In the genomic region with DNA sequence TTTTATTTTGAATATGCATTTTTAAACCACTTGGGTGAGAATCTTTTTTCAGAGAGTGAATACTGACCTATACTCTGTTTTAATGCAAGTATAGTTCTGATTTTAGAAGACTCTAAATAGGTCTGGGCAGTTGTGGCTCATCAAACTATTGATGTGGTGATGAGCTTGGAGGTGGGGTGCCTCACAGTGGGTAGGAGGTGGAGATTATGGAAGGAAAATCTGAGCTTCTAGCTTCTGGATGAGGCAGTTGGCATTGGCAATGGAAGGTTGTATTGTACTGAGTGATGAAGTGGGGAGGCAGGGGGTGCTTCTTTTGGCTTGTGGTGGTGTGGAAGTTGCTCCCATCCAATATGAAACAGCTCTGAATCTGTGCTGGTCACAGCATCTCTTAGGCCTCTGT, we compare ENCODE assay signal across 26 cellular contexts. TPM values are rescaled to one million over a fixed set of nuclear protein-coding genes. Genes with fewer than 3 reads are reported as not detected.
A peak's percentile ranks its signal among the peaks of the same experiment; 100 is the strongest.
DNase-seq lines count a peak whose midpoint lies in the region; ATAC-seq lines count a peak whose summit lies in the region.
"Had no signal": no experiment of that assay in that cellular context is flagged by ENCODE, and none has a peak within 500 bp of the region (broad histone marks: within the 10 kb centered on the region; RNA-seq: fewer than 3 reads in every experiment).

No MANE protein-coding gene starts in this region.

- H3K9ac ChIP-seq in HUES48 (ENCODE audit: low read depth, low read length): no peak overlapping the region
- H3K9ac ChIP-seq: BLaER1 treated with 17β-estradiol and CSF1 and Interleukin-3, amounts not matched to agents 10 nM and 100 nM had no signal

- no peak overlapping the region for H3K4me3 Mint-ChIP-seq in activated naive CD4-positive, alpha-beta T cell treated with anti-CD3 and anti-CD28 coated beads, Interleukin-2, amount 10 ng/mL, durations not matched to agents 7 days and 5 days
- no peak overlapping the region for H3K4me3 Mint-ChIP-seq in activated CD8-positive, alpha-beta T cell treated with anti-CD3 and anti-CD28 coated beads, Interleukin-2, amount 10 ng/mL, durations not matched to agents 7 days and 5 days
- H3K4me3 Mint-ChIP-seq in stimulated activated effector memory CD8-positive, alpha-beta T cell treated with anti-CD3 and anti-CD28 coated beads, Interleukin-12 subunit alpha, Interleukin-12 subunit beta, amount 100 ng/mL, for 72 hours: no peak overlapping the region
- no peak overlapping the region for H3K4me3 Mint-ChIP-seq in CD4-positive, alpha-beta memory T cell
- H3K4me3 Mint-ChIP-seq: CD4-positive, alpha-beta T cell; HFFc6 had no signal

- no peak for DNase-seq in activated naive CD4-positive, alpha-beta T cell treated with anti-CD3 and anti-CD28 coated beads, Interleukin-2, amount 50 U/mL, for 72 hours (ENCODE audit: low spot score in 2 of 2)
- no peak for DNase-seq in activated naive CD4-positive, alpha-beta T cell treated with anti-CD3 and anti-CD28 coated beads, Interleukin-2, amount 10 ng/mL, durations not matched to agents 7 days and 5 days
- DNase-seq in activated CD8-positive, alpha-beta T cell treated with anti-CD3 and anti-CD28 coated beads, Interleukin-2, amount 10 ng/mL, durations not matched to agents 7 days and 5 days: no peak
- no peak for DNase-seq in stimulated activated effector memory CD8-positive, alpha-beta T cell treated with anti-CD3 and anti-CD28 coated beads, Interleukin-12 subunit alpha, Interleukin-12 subunit beta, amount 100 ng/mL, for 72 hours (ENCODE audit: low spot score in 2 of 2)
- DNase-seq in COLO668 (lab: John Stamatoyannopoulos, UW; ENCODE audit: unreplicated experiment): no peak
- no peak for DNase-seq in CD4-positive, alpha-beta memory T cell
- DNase-seq: Calu3; CD4-positive, alpha-beta T cell; DMS79 treated with DMSO at 0.1 percent for 48 hours; GF-D8; HFFc6; Kasumi-1; NCI-H1092 treated with DMSO at 0.1 percent for 48 hours; NCI-H1436; NCI-H187; NCI-H2081 treated with DMSO at 0.1 percent for 48 hours; NCI-H2171; NCI-H226; NCI-H510A; NCI-H69; RPMI8226; SHP77 had no signal

- ATAC-seq in activated naive CD4-positive, alpha-beta T cell treated with anti-CD3 and anti-CD28 coated beads, Interleukin-2, amount 50 U/mL, for 72 hours: peak; percentile 36 to 58
- ATAC-seq in activated CD8-positive, alpha-beta T cell treated with anti-CD3 and anti-CD28 coated beads, Interleukin-2, amount 10 ng/mL, durations not matched to agents 7 days and 5 days: no peak
- ATAC-seq in stimulated activated effector memory CD8-positive, alpha-beta T cell treated with anti-CD3 and anti-CD28 coated beads, Interleukin-12 subunit alpha, Interleukin-12 subunit beta, amount 100 ng/mL, for 72 hours: no peak

- peaks cover 6% of the 10 kb centered on the region for H3K4me1 Mint-ChIP-seq in activated naive CD4-positive, alpha-beta T cell treated with anti-CD3 and anti-CD28 coated beads, Interleukin-2, amount 10 ng/mL, durations not matched to agents 7 days and 5 days
- H3K4me1 Mint-ChIP-seq in activated CD8-positive, alpha-beta T cell treated with anti-CD3 and anti-CD28 coated beads, Interleukin-2, amount 10 ng/mL, durations not matched to agents 7 days and 5 days (ENCODE audit: low read depth): peaks cover 29% of the 10 kb centered on the region
- H3K4me1 Mint-ChIP-seq in stimulated activated effector memory CD8-positive, alpha-beta T cell treated with anti-CD3 and anti-CD28 coated beads, Interleukin-12 subunit alpha, Interleukin-12 subunit beta, amount 100 ng/mL, for 72 hours: peaks cover 22% of the 10 kb centered on the region
- H3K4me1 Mint-ChIP-seq in CD4-positive, alpha-beta memory T cell: peaks cover 8 to 27% (median 14%) of the 10 kb centered on the region in 4 donors

- no peaks in the 10 kb centered on the region for H3K9me3 Mint-ChIP-seq in activated naive CD4-positive, alpha-beta T cell treated with anti-CD3 and anti-CD28 coated beads, Interleukin-2, amount 50 U/mL, for 72 hours
- no peaks in the 10 kb centered on the region for H3K9me3 Mint-ChIP-seq in activated naive CD4-positive, alpha-beta T cell treated with anti-CD3 and anti-CD28 coated beads, Interleukin-2, amount 10 ng/mL, durations not matched to agents 7 days and 5 days
- H3K9me3 Mint-ChIP-seq in activated CD8-positive, alpha-beta T cell treated with anti-CD3 and anti-CD28 coated beads, Interleukin-2, amount 10 ng/mL, durations not matched to agents 7 days and 5 days (ENCODE audit: insufficient read depth): no peaks in the 10 kb centered on the region
- H3K9me3 Mint-ChIP-seq in stimulated activated effector memory CD8-positive, alpha-beta T cell treated with anti-CD3 and anti-CD28 coated beads, Interleukin-12 subunit alpha, Interleukin-12 subunit beta, amount 100 ng/mL, for 72 hours: no peaks in the 10 kb centered on the region
- H3K9me3 Mint-ChIP-seq in CD4-positive, alpha-beta memory T cell: no peaks in the 10 kb centered on the region
- H3K9me3 Mint-ChIP-seq: CD4-positive, alpha-beta T cell; HFFc6 had no signal

- no peaks in the 10 kb centered on the region for H3K9me3 ChIP-seq in HUES48 (ENCODE audit: control insufficient read depth, insufficient read depth, low read length)
- H3K9me3 ChIP-seq in CD4-positive, alpha-beta memory T cell (ENCODE audit: control insufficient read depth in 1 of 2, low read length in 2 of 2): no peaks in the 10 kb centered on the region
- H3K9me3 ChIP-seq: BLaER1 treated with 17β-estradiol and CSF1 and Interleukin-3, amounts not matched to agents 10 nM and 100 nM; HAP-1 had no signal

- POLR2A ChIA-PET in activated CD8-positive, alpha-beta T cell treated with anti-CD3 and anti-CD28 coated beads, Interleukin-2, amount 10 ng/mL, durations not matched to agents 7 days and 5 days (lab: Charles Lee): interaction anchor here (0.6 kb wide), 1 partner anchor 209 kb away, joined by 3 read pairs; the partner anchor contains the start of gene STX16
- POLR2A ChIA-PET in CD4-positive, alpha-beta memory T cell (lab: Charles Lee; ENCODE audit: partially characterized antibody): interaction anchor here (1.2 kb wide), 1 partner anchor 34 kb away, joined by 3 read pairs; no protein-coding TSS in a partner anchor

- intact Hi-C loops in CD4-positive, alpha-beta memory T cell (cut with micrococcal nuclease): no loop called here

- peaks cover 0 to 5% of the 10 kb centered on the region in 2 donors for H3K36me3 Mint-ChIP-seq in activated naive CD4-positive, alpha-beta T cell treated with anti-CD3 and anti-CD28 coated beads, Interleukin-2, amount 50 U/mL, for 72 hours
- peaks cover 38% of the 10 kb centered on the region for H3K36me3 Mint-ChIP-seq in activated naive CD4-positive, alpha-beta T cell treated with anti-CD3 and anti-CD28 coated beads, Interleukin-2, amount 10 ng/mL, durations not matched to agents 7 days and 5 days
- H3K36me3 Mint-ChIP-seq in activated CD8-positive, alpha-beta T cell treated with anti-CD3 and anti-CD28 coated beads, Interleukin-2, amount 10 ng/mL, durations not matched to agents 7 days and 5 days (ENCODE audit: low read depth): peaks cover 44% of the 10 kb centered on the region
- peaks cover 94% of the 10 kb centered on the region for H3K36me3 Mint-ChIP-seq in stimulated activated effector memory CD8-positive, alpha-beta T cell treated with anti-CD3 and anti-CD28 coated beads, Interleukin-12 subunit alpha, Interleukin-12 subunit beta, amount 100 ng/mL, for 72 hours
- peaks cover 59 to 81% of the 10 kb centered on the region in 2 donors for H3K36me3 Mint-ChIP-seq in CD4-positive, alpha-beta memory T cell

- no peaks in the 10 kb centered on the region for H3K27me3 ChIP-seq in HUES48 (ENCODE audit: control insufficient read depth, insufficient read depth, low read length)
- H3K27me3 ChIP-seq in CD4-positive, alpha-beta memory T cell (ENCODE audit: insufficient read depth, low read length): no peaks in the 10 kb centered on the region
- H3K27me3 ChIP-seq: BLaER1 treated with 17β-estradiol and CSF1 and Interleukin-3, amounts not matched to agents 10 nM and 100 nM had no signal

- peaks cover 35% of the 10 kb centered on the region for H3K4me1 ChIP-seq in HUES48 (ENCODE audit: control insufficient read depth, insufficient read depth, low read length)
- H3K4me1 ChIP-seq in CD4-positive, alpha-beta memory T cell (ENCODE audit: insufficient read depth, low read length): peaks cover 5% of the 10 kb centered on the region
- H3K4me1 ChIP-seq: HAP-1 had no signal

- H3K27me3 Mint-ChIP-seq in activated naive CD4-positive, alpha-beta T cell treated with anti-CD3 and anti-CD28 coated beads, Interleukin-2, amount 10 ng/mL, durations not matched to agents 7 days and 5 days: no peaks in the 10 kb centered on the region
- H3K27me3 Mint-ChIP-seq in activated CD8-positive, alpha-beta T cell treated with anti-CD3 and anti-CD28 coated beads, Interleukin-2, amount 10 ng/mL, durations not matched to agents 7 days and 5 days (ENCODE audit: low read depth): no peaks in the 10 kb centered on the region
- no peaks in the 10 kb centered on the region for H3K27me3 Mint-ChIP-seq in CD4-positive, alpha-beta memory T cell
- H3K27me3 Mint-ChIP-seq: CD4-positive, alpha-beta T cell had no signal

- H3K36me3 ChIP-seq in HUES48 (ENCODE audit: control insufficient read depth, insufficient read depth, low read length): peaks cover 39% of the 10 kb centered on the region
- H3K36me3 ChIP-seq in CD4-positive, alpha-beta memory T cell (ENCODE audit: insufficient read depth, low read length): peaks cover 19% of the 10 kb centered on the region

- no peak overlapping the region for H3K4me3 ChIP-seq in HUES48 (ENCODE audit: low read depth, low read length)
- H3K4me3 ChIP-seq in CD4-positive, alpha-beta memory T cell (ENCODE audit: low read length in 2 of 2): no peak overlapping the region
- H3K4me3 ChIP-seq: BLaER1 treated with 17β-estradiol and CSF1 and Interleukin-3, amounts not matched to agents 10 nM and 100 nM; HAP-1 had no signal

- H3K27ac Mint-ChIP-seq in activated naive CD4-positive, alpha-beta T cell treated with anti-CD3 and anti-CD28 coated beads, Interleukin-2, amount 50 U/mL, for 72 hours: peak overlapping the region in 1 of 2 donors; percentile 24
- no peak overlapping the region for H3K27ac Mint-ChIP-seq in activated naive CD4-positive, alpha-beta T cell treated with anti-CD3 and anti-CD28 coated beads, Interleukin-2, amount 10 ng/mL, durations not matched to agents 7 days and 5 days
- peak overlapping the region; percentile 46 for H3K27ac Mint-ChIP-seq in activated CD8-positive, alpha-beta T cell treated with anti-CD3 and anti-CD28 coated beads, Interleukin-2, amount 10 ng/mL, durations not matched to agents 7 days and 5 days
- H3K27ac Mint-ChIP-seq in stimulated activated effector memory CD8-positive, alpha-beta T cell treated with anti-CD3 and anti-CD28 coated beads, Interleukin-12 subunit alpha, Interleukin-12 subunit beta, amount 100 ng/mL, for 72 hours: peak overlapping the region; percentile 26
- H3K27ac Mint-ChIP-seq in CD4-positive, alpha-beta memory T cell: peak overlapping the region in 2 of 7 donors; percentile 51 to 67
- H3K27ac Mint-ChIP-seq: CD4-positive, alpha-beta T cell; HFFc6 had no signal

- CTCF ChIA-PET in activated naive CD4-positive, alpha-beta T cell treated with anti-CD3 and anti-CD28 coated beads, Interleukin-2, amount 10 ng/mL, durations not matched to agents 7 days and 5 days (lab: Charles Lee): interaction anchor here (0.9 to 1.1 kb wide), 3 partner anchors 8 to 208 kb away, joined by 3 read pairs; no protein-coding TSS in a partner anchor
- CTCF ChIA-PET in activated CD8-positive, alpha-beta T cell treated with anti-CD3 and anti-CD28 coated beads, Interleukin-2, amount 10 ng/mL, durations not matched to agents 7 days and 5 days (lab: Charles Lee): interaction anchor here (0.8 to 1.8 kb wide), 4 partner anchors 41 to 205 kb away, joined by 3 to 4 read pairs (median 3); no protein-coding TSS in a partner anchor
- CTCF ChIA-PET in CD4-positive, alpha-beta memory T cell (lab: Charles Lee; ENCODE audit: partially characterized antibody): interaction anchor here (0.5 to 1.4 kb wide), 3 partner anchors 9 to 204 kb away, joined by 3 to 4 read pairs (median 3); no protein-coding TSS in a partner anchor

- H3K27ac ChIP-seq in HUES48 (ENCODE audit: low read depth, low read length): peak overlapping the region; percentile 25
- H3K27ac ChIP-seq in CD4-positive, alpha-beta memory T cell (ENCODE audit: low read depth, low read length): no peak overlapping the region
- H3K27ac ChIP-seq: BLaER1 treated with 17β-estradiol and CSF1 and Interleukin-3, amounts not matched to agents 10 nM and 100 nM; HL-60 had no signal

RNA-seq across cellular contexts. Expression of gene VAPB, which starts 52.7 kb away (rescaled TPM):
- total RNA-seq in activated naive CD4-positive, alpha-beta T cell treated with anti-CD3 and anti-CD28 coated beads, Interleukin-2, amount 50 U/mL, for 72 hours: 10 to 100 TPM; 28.0 to 43.5 TPM
- 10 to 100 TPM; 34.5 to 36.8 TPM for total RNA-seq in activated CD8-positive, alpha-beta T cell treated with anti-CD3 and anti-CD28 coated beads, Interleukin-2, amount 10 ng/mL, durations not matched to agents 7 days and 5 days
- 10 to 100 TPM; 37.6 to 40.1 TPM for total RNA-seq in CD4-positive, alpha-beta memory T cell
- polyA plus RNA-seq in CD4-positive, alpha-beta memory T cell: 10 to 100 TPM; 27.6 to 28.4 TPM

Comparison
In these comparisons a context has a peak if more than half of its experiments do, and no peak if none do; other contexts are left out.
1. ATAC-seq: peak in activated naive CD4-positive, alpha-beta T cell treated with anti-CD3 and anti-CD28 coated beads, Interleukin-2, amount 50 U/mL, for 72 hours (2 of 2); none in activated CD8-positive, alpha-beta T cell treated with anti-CD3 and anti-CD28 coated beads, Interleukin-2, amount 10 ng/mL, durations not matched to agents 7 days and 5 days (single experiment) and stimulated activated effector memory CD8-positive, alpha-beta T cell treated with anti-CD3 and anti-CD28 coated beads, Interleukin-12 subunit alpha, Interleukin-12 subunit beta, amount 100 ng/mL, for 72 hours (single experiment).